In the genomic region with DNA sequence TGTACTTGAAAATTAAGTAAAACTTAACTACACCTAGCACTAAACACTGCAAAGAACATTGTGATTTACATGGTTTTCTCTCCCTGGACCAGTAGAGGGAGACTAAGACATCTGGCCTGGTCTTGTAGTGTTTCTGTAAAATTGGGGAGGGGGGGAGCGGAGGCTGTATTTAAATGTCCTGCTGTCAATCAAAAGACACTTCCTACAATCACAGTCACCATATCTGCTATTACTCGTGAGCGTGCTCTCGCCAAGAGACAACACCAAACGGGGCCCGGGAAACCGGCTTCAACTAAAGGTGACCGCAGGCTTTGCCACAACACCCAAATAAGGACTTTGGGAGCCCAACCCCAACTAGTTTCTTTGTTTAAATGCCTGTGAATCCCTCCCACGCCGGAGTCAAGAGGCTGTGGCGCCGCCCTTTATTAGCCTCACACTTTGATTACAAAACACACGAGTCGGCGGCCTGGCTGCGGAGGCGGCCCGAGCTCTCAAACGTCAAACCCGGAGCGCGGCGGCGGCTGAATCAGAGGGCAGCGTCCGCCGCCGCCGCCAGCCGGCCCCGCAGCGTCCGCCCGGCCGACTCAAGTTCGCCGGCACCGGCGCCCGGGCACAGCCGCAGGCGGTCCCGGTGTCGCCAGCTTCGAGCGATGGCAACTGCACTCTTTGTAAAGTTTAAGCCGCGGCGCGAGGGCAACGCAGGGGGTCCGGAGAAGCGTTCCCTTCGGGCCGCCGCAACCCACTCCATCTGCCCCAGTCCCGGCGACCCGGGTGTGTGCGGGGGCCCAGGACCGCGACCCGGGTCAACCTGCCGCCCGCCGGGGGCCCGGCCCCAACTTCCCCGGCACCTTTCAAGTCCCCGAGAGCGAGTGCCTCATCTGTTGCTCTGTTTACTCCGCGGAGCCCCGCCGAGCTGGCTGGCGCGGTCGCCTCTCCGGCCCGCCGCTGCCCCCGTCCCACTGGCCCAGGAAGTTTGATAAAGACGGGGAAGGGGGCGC, we compare ENCODE assay signal across 1 cellular context.
TF ChIP-seq lines count a peak whose summit lies in the region.

No MANE protein-coding gene starts in this region.

TF ChIP-seq in K562, 482 proteins besides CTCF, POLR2A, EP300 and RAD21 (continued from another document and continues in another):
- TF ChIP-seq, protein P1, sequence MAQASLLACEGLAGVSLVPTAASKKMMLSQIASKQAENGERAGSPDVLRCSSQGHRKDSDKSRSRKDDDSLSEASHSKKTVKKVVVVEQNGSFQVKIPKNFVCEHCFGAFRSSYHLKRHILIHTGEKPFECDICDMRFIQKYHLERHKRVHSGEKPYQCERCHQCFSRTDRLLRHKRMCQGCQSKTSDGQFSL (CRISPR knock-in tag; IDR thresholded peaks at IDR 0.05), result peak; percentile 96
- TF ChIP-seq, protein P1 (tag; IDR thresholded peaks at IDR 0.05), result peak in 1 of 2 experiments; percentile 88; a peak in 2 of 4 replicates
- no peak for TF ChIP-seq BCL6 (CRISPR knock-in tag; IDR thresholded peaks at IDR 0.05)
- TF ChIP-seq, protein P2, sequence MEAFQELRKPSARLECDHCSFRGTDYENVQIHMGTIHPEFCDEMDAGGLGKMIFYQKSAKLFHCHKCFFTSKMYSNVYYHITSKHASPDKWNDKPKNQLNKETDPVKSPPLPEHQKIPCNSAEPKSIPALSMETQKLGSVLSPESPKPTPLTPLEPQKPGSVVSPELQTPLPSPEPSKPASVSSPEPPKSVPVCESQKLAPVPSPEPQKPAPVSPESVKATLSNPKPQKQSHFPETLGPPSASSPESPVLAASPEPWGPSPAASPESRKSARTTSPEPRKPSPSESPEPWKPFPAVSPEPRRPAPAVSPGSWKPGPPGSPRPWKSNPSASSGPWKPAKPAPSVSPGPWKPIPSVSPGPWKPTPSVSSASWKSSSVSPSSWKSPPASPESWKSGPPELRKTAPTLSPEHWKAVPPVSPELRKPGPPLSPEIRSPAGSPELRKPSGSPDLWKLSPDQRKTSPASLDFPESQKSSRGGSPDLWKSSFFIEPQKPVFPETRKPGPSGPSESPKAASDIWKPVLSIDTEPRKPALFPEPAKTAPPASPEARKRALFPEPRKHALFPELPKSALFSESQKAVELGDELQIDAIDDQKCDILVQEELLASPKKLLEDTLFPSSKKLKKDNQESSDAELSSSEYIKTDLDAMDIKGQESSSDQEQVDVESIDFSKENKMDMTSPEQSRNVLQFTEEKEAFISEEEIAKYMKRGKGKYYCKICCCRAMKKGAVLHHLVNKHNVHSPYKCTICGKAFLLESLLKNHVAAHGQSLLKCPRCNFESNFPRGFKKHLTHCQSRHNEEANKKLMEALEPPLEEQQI (IDR thresholded peaks at IDR 0.05), result peak; percentile 58; the same call in 1 of the 2 replicates
- peak; percentile 67; the same call in 1 of the 2 replicates for TF ChIP-seq ZEB2 (IDR thresholded peaks at IDR 0.05)
- TF ChIP-seq, protein P3, sequence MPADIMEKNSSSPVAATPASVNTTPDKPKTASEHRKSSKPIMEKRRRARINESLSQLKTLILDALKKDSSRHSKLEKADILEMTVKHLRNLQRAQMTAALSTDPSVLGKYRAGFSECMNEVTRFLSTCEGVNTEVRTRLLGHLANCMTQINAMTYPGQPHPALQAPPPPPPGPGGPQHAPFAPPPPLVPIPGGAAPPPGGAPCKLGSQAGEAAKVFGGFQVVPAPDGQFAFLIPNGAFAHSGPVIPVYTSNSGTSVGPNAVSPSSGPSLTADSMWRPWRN (IDR thresholded peaks at IDR 0.05; ENCODE audit: low read depth), result peak; percentile 96
- TF ChIP-seq ZNF12 (CRISPR knock-in tag; IDR thresholded peaks at IDR 0.05), result 0 out of 2 replicates have a peak, but pooled peaks have one; percentile 70
- TF ChIP-seq, protein P4, sequence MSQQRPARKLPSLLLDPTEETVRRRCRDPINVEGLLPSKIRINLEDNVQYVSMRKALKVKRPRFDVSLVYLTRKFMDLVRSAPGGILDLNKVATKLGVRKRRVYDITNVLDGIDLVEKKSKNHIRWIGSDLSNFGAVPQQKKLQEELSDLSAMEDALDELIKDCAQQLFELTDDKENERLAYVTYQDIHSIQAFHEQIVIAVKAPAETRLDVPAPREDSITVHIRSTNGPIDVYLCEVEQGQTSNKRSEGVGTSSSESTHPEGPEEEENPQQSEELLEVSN (IDR thresholded peaks at IDR 0.05; ENCODE audit: borderline replicate concordance in 1 of 2, extremely low read depth in 1 of 2, insufficient read depth in 1 of 2, insufficient read length in 1 of 2, low read depth in 1 of 2, low read length in 1 of 2, poor library complexity in 1 of 2, severe bottlenecking in 1 of 2), result peak in 1 of 2 experiments; percentile 80
- peak; percentile 99 for TF ChIP-seq HDAC2 (IDR thresholded peaks at IDR 0.05)
- peak; percentile 81 for TF ChIP-seq XRCC5 (IDR thresholded peaks at IDR 0.05; ENCODE audit: low read depth, low read length)
- 0 out of 2 replicates have a peak, but pooled peaks have one; percentile 3 for TF ChIP-seq CBX5 (IDR thresholded peaks at IDR 0.05; ENCODE audit: borderline replicate concordance, low read depth)
- TF ChIP-seq, protein P5, sequence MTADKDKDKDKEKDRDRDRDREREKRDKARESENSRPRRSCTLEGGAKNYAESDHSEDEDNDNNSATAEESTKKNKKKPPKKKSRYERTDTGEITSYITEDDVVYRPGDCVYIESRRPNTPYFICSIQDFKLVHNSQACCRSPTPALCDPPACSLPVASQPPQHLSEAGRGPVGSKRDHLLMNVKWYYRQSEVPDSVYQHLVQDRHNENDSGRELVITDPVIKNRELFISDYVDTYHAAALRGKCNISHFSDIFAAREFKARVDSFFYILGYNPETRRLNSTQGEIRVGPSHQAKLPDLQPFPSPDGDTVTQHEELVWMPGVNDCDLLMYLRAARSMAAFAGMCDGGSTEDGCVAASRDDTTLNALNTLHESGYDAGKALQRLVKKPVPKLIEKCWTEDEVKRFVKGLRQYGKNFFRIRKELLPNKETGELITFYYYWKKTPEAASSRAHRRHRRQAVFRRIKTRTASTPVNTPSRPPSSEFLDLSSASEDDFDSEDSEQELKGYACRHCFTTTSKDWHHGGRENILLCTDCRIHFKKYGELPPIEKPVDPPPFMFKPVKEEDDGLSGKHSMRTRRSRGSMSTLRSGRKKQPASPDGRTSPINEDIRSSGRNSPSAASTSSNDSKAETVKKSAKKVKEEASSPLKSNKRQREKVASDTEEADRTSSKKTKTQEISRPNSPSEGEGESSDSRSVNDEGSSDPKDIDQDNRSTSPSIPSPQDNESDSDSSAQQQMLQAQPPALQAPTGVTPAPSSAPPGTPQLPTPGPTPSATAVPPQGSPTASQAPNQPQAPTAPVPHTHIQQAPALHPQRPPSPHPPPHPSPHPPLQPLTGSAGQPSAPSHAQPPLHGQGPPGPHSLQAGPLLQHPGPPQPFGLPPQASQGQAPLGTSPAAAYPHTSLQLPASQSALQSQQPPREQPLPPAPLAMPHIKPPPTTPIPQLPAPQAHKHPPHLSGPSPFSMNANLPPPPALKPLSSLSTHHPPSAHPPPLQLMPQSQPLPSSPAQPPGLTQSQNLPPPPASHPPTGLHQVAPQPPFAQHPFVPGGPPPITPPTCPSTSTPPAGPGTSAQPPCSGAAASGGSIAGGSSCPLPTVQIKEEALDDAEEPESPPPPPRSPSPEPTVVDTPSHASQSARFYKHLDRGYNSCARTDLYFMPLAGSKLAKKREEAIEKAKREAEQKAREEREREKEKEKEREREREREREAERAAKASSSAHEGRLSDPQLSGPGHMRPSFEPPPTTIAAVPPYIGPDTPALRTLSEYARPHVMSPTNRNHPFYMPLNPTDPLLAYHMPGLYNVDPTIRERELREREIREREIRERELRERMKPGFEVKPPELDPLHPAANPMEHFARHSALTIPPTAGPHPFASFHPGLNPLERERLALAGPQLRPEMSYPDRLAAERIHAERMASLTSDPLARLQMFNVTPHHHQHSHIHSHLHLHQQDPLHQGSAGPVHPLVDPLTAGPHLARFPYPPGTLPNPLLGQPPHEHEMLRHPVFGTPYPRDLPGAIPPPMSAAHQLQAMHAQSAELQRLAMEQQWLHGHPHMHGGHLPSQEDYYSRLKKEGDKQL (CRISPR knock-in tag; IDR thresholded peaks at IDR 0.05; ENCODE audit: borderline replicate concordance), result peak; percentile 61; the same call in 1 of the 2 replicates
- TF ChIP-seq ZNF695 (CRISPR knock-in tag; IDR thresholded peaks at IDR 0.05), result no peak
- no peak for TF ChIP-seq HSF4 (CRISPR knock-in tag; IDR thresholded peaks at IDR 0.05; ENCODE audit: borderline replicate concordance)
- 0 out of 2 replicates have a peak, but pooled peaks have one; percentile 19 for TF ChIP-seq PYGO2 (tag; IDR thresholded peaks at IDR 0.05)
- TF ChIP-seq, protein P6, sequence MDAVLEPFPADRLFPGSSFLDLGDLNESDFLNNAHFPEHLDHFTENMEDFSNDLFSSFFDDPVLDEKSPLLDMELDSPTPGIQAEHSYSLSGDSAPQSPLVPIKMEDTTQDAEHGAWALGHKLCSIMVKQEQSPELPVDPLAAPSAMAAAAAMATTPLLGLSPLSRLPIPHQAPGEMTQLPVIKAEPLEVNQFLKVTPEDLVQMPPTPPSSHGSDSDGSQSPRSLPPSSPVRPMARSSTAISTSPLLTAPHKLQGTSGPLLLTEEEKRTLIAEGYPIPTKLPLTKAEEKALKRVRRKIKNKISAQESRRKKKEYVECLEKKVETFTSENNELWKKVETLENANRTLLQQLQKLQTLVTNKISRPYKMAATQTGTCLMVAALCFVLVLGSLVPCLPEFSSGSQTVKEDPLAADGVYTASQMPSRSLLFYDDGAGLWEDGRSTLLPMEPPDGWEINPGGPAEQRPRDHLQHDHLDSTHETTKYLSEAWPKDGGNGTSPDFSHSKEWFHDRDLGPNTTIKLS (IDR thresholded peaks at IDR 0.05; ENCODE audit: borderline replicate concordance, low read depth), result peak; percentile 67; the same call in 1 of the 2 replicates
- TF ChIP-seq ATF1 (CRISPR knock-in tag; IDR thresholded peaks at IDR 0.05), result no peak
- peak; percentile 88 for TF ChIP-seq ATF1 (tag; IDR thresholded peaks at IDR 0.05)
- peak; percentile 40 for TF ChIP-seq MAFK (IDR thresholded peaks at IDR 0.05; ENCODE audit: low read length)
- TF ChIP-seq, protein P7, sequence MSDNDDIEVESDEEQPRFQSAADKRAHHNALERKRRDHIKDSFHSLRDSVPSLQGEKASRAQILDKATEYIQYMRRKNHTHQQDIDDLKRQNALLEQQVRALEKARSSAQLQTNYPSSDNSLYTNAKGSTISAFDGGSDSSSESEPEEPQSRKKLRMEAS (CRISPR knock-in tag; IDR thresholded peaks at IDR 0.05), result peak; percentile 29; the same call in 1 of the 2 replicates
- TF ChIP-seq KLF16 (IDR thresholded peaks at IDR 0.05), result peak; percentile 68
- TF ChIP-seq, protein P8, sequence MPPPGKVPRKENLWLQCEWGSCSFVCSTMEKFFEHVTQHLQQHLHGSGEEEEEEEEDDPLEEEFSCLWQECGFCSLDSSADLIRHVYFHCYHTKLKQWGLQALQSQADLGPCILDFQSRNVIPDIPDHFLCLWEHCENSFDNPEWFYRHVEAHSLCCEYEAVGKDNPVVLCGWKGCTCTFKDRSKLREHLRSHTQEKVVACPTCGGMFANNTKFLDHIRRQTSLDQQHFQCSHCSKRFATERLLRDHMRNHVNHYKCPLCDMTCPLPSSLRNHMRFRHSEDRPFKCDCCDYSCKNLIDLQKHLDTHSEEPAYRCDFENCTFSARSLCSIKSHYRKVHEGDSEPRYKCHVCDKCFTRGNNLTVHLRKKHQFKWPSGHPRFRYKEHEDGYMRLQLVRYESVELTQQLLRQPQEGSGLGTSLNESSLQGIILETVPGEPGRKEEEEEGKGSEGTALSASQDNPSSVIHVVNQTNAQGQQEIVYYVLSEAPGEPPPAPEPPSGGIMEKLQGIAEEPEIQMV (tag; conservative IDR thresholded peaks at IDR 0.05; ENCODE audit: low read depth), result 0 out of 2 replicates have a peak, but pooled peaks have one; percentile 6
- peak; percentile 68; the same call in 1 of the 2 replicates for TF ChIP-seq ZNF589 (CRISPR knock-in tag; IDR thresholded peaks at IDR 0.05; ENCODE audit: low read depth)
- TF ChIP-seq SOX6 (IDR thresholded peaks at IDR 0.05), result peak; percentile 96
- no peak for TF ChIP-seq NFIX (CRISPR knock-in tag; IDR thresholded peaks at IDR 0.05; ENCODE audit: low read depth)
- TF ChIP-seq DDX20 (tag; IDR thresholded peaks at IDR 0.05; ENCODE audit: low read depth), result no peak
- no peak for TF ChIP-seq RUNX1 (IDR thresholded peaks at IDR 0.05; ENCODE audit: low read depth)
- peak; percentile 65 for TF ChIP-seq TEAD4 (IDR thresholded peaks at IDR 0.05; ENCODE audit: low read length)
- TF ChIP-seq TEAD4 (CRISPR knock-in tag; IDR thresholded peaks at IDR 0.05; ENCODE audit: borderline replicate concordance), result no peak
- TF ChIP-seq NR1H2 (CRISPR knock-in tag; IDR thresholded peaks at IDR 0.05), result peak; percentile 80; the same call in 1 of the 2 replicates
- no peak for TF ChIP-seq ZNF175 (CRISPR knock-in tag; IDR thresholded peaks at IDR 0.05; ENCODE audit: low read depth)
- TF ChIP-seq ZNF41 (CRISPR knock-in tag; conservative IDR thresholded peaks at IDR 0.05), result peak; percentile 68
- TF ChIP-seq TEAD1 (CRISPR knock-in tag; IDR thresholded peaks at IDR 0.05), result peak; percentile 18 to 70; a peak in 1 of 4 replicates
- TF ChIP-seq DIDO1 (tag; IDR thresholded peaks at IDR 0.05; ENCODE audit: low read depth), result 0 out of 2 replicates have a peak, but pooled peaks have one; percentile 41
- TF ChIP-seq, protein P9, sequence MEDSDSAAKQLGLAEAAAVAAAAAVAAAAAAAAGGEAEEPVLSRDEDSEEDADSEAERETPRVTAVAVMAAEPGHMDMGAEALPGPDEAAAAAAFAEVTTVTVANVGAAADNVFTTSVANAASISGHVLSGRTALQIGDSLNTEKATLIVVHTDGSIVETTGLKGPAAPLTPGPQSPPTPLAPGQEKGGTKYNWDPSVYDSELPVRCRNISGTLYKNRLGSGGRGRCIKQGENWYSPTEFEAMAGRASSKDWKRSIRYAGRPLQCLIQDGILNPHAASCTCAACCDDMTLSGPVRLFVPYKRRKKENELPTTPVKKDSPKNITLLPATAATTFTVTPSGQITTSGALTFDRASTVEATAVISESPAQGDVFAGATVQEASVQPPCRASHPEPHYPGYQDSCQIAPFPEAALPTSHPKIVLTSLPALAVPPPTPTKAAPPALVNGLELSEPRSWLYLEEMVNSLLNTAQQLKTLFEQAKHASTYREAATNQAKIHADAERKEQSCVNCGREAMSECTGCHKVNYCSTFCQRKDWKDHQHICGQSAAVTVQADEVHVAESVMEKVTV (CRISPR knock-in tag; IDR thresholded peaks at IDR 0.05), result peak; percentile 97
- peak; percentile 95 to 98 for TF ChIP-seq RCOR1 (IDR thresholded peaks at IDR 0.05; ENCODE audit: borderline replicate concordance in 1 of 2, low read depth in 2 of 2, low read length in 2 of 2)
- TF ChIP-seq ILF3 (IDR thresholded peaks at IDR 0.05; ENCODE audit: borderline replicate concordance), result peak; percentile 87; the same call in 1 of the 2 replicates
- no peak; the same call in 1 of the 2 replicates for TF ChIP-seq THRAP3 (IDR thresholded peaks at IDR 0.05; ENCODE audit: borderline replicate concordance)
